ENCODE assay signal across 17 cellular contexts in genomic region chr1:161047436-161048420, GRCh38. TPM values are rescaled to one million over a fixed set of nuclear protein-coding genes. Genes with fewer than 3 reads are reported as not detected.
A peak's percentile ranks its signal among the peaks of the same experiment; 100 is the strongest.
DNase-seq lines count a peak whose midpoint lies in the region; ATAC-seq and TF ChIP-seq lines count a peak whose summit lies in the region.
"Had no signal": no experiment of that assay in that cellular context is flagged by ENCODE, and none has a peak within 500 bp of the region (broad histone marks: within the 10 kb centered on the region; RNA-seq: fewer than 3 reads in every experiment).

No MANE protein-coding gene starts in this region.

- TF ChIP-seq CTCF in OCI-LY3 (IDR thresholded peaks at IDR 0.05; ENCODE audit: low read depth, low read length) = no peak
- no peak for TF ChIP-seq CTCF in endodermal cell (conservative IDR thresholded peaks at IDR 0.05)

- no peaks in the 10 kb centered on the region for H3K27me3 Mint-ChIP-seq in activated CD4-positive, alpha-beta T cell treated with anti-CD3 and anti-CD28 coated beads, Interleukin-2, amount 10 ng/mL, durations not matched to agents 24 days and 14 days
- H3K27me3 Mint-ChIP-seq in endodermal cell (ENCODE audit: insufficient read depth) = peaks cover 22% of the 10 kb centered on the region

- no peaks in the 10 kb centered on the region for H3K9me2 ChIP-seq in GM23248 (ENCODE audit: insufficient read depth)

- peaks cover 48% of the 10 kb centered on the region for H3K36me3 Mint-ChIP-seq in activated CD4-positive, alpha-beta T cell treated with anti-CD3 and anti-CD28 coated beads, Interleukin-2, amount 10 ng/mL, durations not matched to agents 24 days and 14 days (ENCODE audit: low read depth)
- H3K36me3 Mint-ChIP-seq in endodermal cell (ENCODE audit: low read depth) = peaks cover 12% of the 10 kb centered on the region

- H3K27ac Mint-ChIP-seq in activated CD4-positive, alpha-beta T cell treated with anti-CD3 and anti-CD28 coated beads, Interleukin-2, amount 10 ng/mL, durations not matched to agents 24 days and 14 days = peak overlapping the region; percentile 97
- no peak overlapping the region for H3K27ac Mint-ChIP-seq in endodermal cell

- peaks cover 35% of the 10 kb centered on the region for H3K4me1 Mint-ChIP-seq in activated CD4-positive, alpha-beta T cell treated with anti-CD3 and anti-CD28 coated beads, Interleukin-2, amount 10 ng/mL, durations not matched to agents 24 days and 14 days
- H3K4me1 Mint-ChIP-seq in endodermal cell = peaks cover 25% of the 10 kb centered on the region

- peaks cover 57% of the 10 kb centered on the region for H3K36me3 ChIP-seq in OCI-LY3 (replicated peaks; ENCODE audit: low read depth, low read length)
- peaks cover 7% of the 10 kb centered on the region for H3K36me3 ChIP-seq in endodermal cell (ENCODE audit: control insufficient read depth, insufficient read depth, low read length)
- H3K36me3 ChIP-seq in GM23248 (ENCODE audit: low read depth) = no peaks in the 10 kb centered on the region
- H3K36me3 ChIP-seq: brain microvascular endothelial cell had no signal

- H3K9ac ChIP-seq in OCI-LY3 (ENCODE audit: low read length) (peak overlapping the region; percentile 27; the same call in 1 of the 2 replicates), endodermal cell (ENCODE audit: extremely low read depth, low read length, poor library complexity, severe bottlenecking) (no peak overlapping the region), GM23248 (no peak overlapping the region)

- 94 to 96% methylated on average over 8 to 18 of the region's 18 CpGs for WGBS in endodermal cell (ENCODE audit: insufficient coverage in 1 of 2, insufficient read length in 1 of 2), 2 experiments
- WGBS in GM23248 (ENCODE audit: low coverage in 1 of 2, low lambda C conversion rate in 2 of 2, missing lambda C conversion rate in 2 of 2), 2 experiments = 79 to 89% methylated on average over 14 to 18 of the region's 18 CpGs

- H3K27ac ChIP-seq in OCI-LY3 (ENCODE audit: low read length) (peak overlapping the region; percentile 91), endodermal cell (ENCODE audit: low read depth, low read length) (no peak overlapping the region), skin epidermis (peak overlapping the region in 12 of 21 experiments; percentile 34 to 99 (median 93)), GM23248 (no peak overlapping the region)
- H3K27ac ChIP-seq: brain microvascular endothelial cell, tibial artery had no signal

- H3K4me1 ChIP-seq in OCI-LY3 (ENCODE audit: low read length) = peaks cover 28% of the 10 kb centered on the region
- H3K4me1 ChIP-seq in endodermal cell (ENCODE audit: control insufficient read depth, insufficient read depth, low read length) = peaks cover 9% of the 10 kb centered on the region
- peaks cover 12% of the 10 kb centered on the region for H3K4me1 ChIP-seq in GM23248 (ENCODE audit: insufficient read depth)

- H3K79me2 ChIP-seq in OCI-LY3 (ENCODE audit: low read length) (peaks cover 26% of the 10 kb centered on the region), GM23248 (ENCODE audit: insufficient read depth) (peaks cover 24% of the 10 kb centered on the region)

- DNase-seq in activated CD4-positive, alpha-beta T cell treated with anti-CD3 and anti-CD28 coated beads, Interleukin-2, amount 10 ng/mL, durations not matched to agents 24 days and 14 days = peak; percentile 62
- no peak for DNase-seq in activated CD4-positive, alpha-beta T cell treated with anti-CD3 and anti-CD28 coated beads for 1 hour
- DNase-seq in endodermal cell (no peak), GM23248 (no peak)
- DNase-seq: activated CD8-positive, alpha-beta memory T cell treated with anti-CD3 and anti-CD28 coated beads, Interleukin-2, amount 50 U/mL, for 48 hours; brain microvascular endothelial cell; KBM-7; mammary epithelial cell; NCI-H2107; right cardiac atrium; tibial artery had no signal

- no peaks in the 10 kb centered on the region for H3K9me3 Mint-ChIP-seq in activated CD4-positive, alpha-beta T cell treated with anti-CD3 and anti-CD28 coated beads, Interleukin-2, amount 10 ng/mL, durations not matched to agents 24 days and 14 days
- H3K9me3 Mint-ChIP-seq in endodermal cell = peaks cover 13% of the 10 kb centered on the region

- ATAC-seq in GM21529 (IDR thresholded peaks at IDR 0.05; ENCODE audit: unreplicated experiment) (no peak), GM19463 (IDR thresholded peaks at IDR 0.05; ENCODE audit: unreplicated experiment) (no peak)
- ATAC-seq: right cardiac atrium had no signal

- H3K9me3 ChIP-seq in OCI-LY3 (ENCODE audit: insufficient read depth, low read length) (no peaks in the 10 kb centered on the region), endodermal cell (ENCODE audit: control insufficient read depth, low read length) (no peaks in the 10 kb centered on the region), GM23248 (ENCODE audit: low read depth) (no peaks in the 10 kb centered on the region)
- H3K9me3 ChIP-seq: tibial artery had no signal

- H3K4me3 Mint-ChIP-seq in activated CD4-positive, alpha-beta T cell treated with anti-CD3 and anti-CD28 coated beads, Interleukin-2, amount 10 ng/mL, durations not matched to agents 24 days and 14 days = no peak overlapping the region
- peak overlapping the region; percentile 77 for H3K4me3 Mint-ChIP-seq in endodermal cell

- peaks cover 16% of the 10 kb centered on the region; the same call in 1 of the 2 replicates for H3F3A ChIP-seq in GM23248 (ENCODE audit: insufficient read depth)

- H2AFZ ChIP-seq in OCI-LY3 (ENCODE audit: low read depth, low read length) (no peak overlapping the region), GM23248 (no peak overlapping the region)
- H2AFZ ChIP-seq: hepatocyte had no signal

- peaks cover 10% of the 10 kb centered on the region; the same call in 1 of the 2 replicates for H4K20me1 ChIP-seq in OCI-LY3 (ENCODE audit: insufficient read depth, low read length)
- no peaks in the 10 kb centered on the region for H4K20me1 ChIP-seq in GM23248 (ENCODE audit: insufficient read depth)

- H3K4me3 ChIP-seq in OCI-LY3 (ENCODE audit: low read length) (peak overlapping the region; percentile 81; the same call in 1 of the 2 replicates), endodermal cell (ENCODE audit: low read length) (no peak overlapping the region), skin epidermis (no peak overlapping the region), GM23248 (no peak overlapping the region)
- H3K4me3 ChIP-seq: hepatocyte, tibial artery had no signal

- H3K4me2 ChIP-seq in OCI-LY3 (ENCODE audit: low read length) (peak overlapping the region; percentile 84), GM23248 (ENCODE audit: unreplicated experiment) (no peak overlapping the region)

- H3K27me3 ChIP-seq in OCI-LY3 (ENCODE audit: low read depth, low read length) (no peaks in the 10 kb centered on the region), endodermal cell (ENCODE audit: control insufficient read depth, insufficient read depth, low read length, poor library complexity, severe bottlenecking) (no peaks in the 10 kb centered on the region), GM23248 (replicated peaks; ENCODE audit: insufficient read depth) (no peaks in the 10 kb centered on the region)
- H3K27me3 ChIP-seq: brain microvascular endothelial cell, hepatocyte, tibial artery had no signal

- in situ Hi-C loops in GM23248 (cut with MboI) = loop anchor here (5.0 kb wide), 1 partner anchor 50 kb away; the partner anchor contains the start of gene KLHDC9

- intact Hi-C loops in activated CD4-positive, alpha-beta T cell treated with anti-CD3 and anti-CD28 coated beads, Interleukin-2, amount 10 ng/mL, durations not matched to agents 24 days and 14 days (cut with micrococcal nuclease) = loop anchor here (10.0 kb wide), 1 partner anchor 347 kb away; no protein-coding TSS in a partner anchor

RNA-seq across cellular contexts. Expression of gene USF1, which starts 2.0 kb away (rescaled TPM):
- total RNA-seq in activated CD4-positive, alpha-beta T cell treated with anti-CD3 and anti-CD28 coated beads, Interleukin-2, amount 10 ng/mL, durations not matched to agents 24 days and 14 days = 46.5 and 48.6 TPM in 2 replicates
- total RNA-seq in endodermal cell = 10 to 100 TPM; 55.5 to 57.3 TPM
- 69.5 TPM for polyA plus RNA-seq in endodermal cell (2013, experiment 1 of 2)
- 60.9 TPM for polyA plus RNA-seq in endodermal cell (2013, experiment 2 of 2)
- 53.2 and 68.4 TPM in 2 replicates for total RNA-seq in GM23248 (2014; rRNA removed; shearing (Covaris generic))
- polyA plus RNA-seq in GM23248 (2016; fragmentation: Nextera tagmentation; extraction: Ambion mirVana) = 12.2 and 17.1 TPM in 2 replicates

RNA-seq across cellular contexts. Expression of gene TSTD1, which starts 9.0 kb away (rescaled TPM):
- total RNA-seq in activated CD4-positive, alpha-beta T cell treated with anti-CD3 and anti-CD28 coated beads, Interleukin-2, amount 10 ng/mL, durations not matched to agents 24 days and 14 days = 41.7 and 49.7 TPM in 2 replicates
- total RNA-seq in endodermal cell = 10 to 100 TPM; 59.1 to 76.4 TPM
- 45.6 TPM for polyA plus RNA-seq in endodermal cell (2013, experiment 1 of 2)
- polyA plus RNA-seq in endodermal cell (2013, experiment 2 of 2) = 41.6 TPM
- not detected in 2 replicates for total RNA-seq in GM23248 (2014; rRNA removed; shearing (Covaris generic))
- polyA plus RNA-seq in GM23248 (2016; fragmentation: Nextera tagmentation; extraction: Ambion mirVana) = not detected in 2 replicates

RNA-seq across cellular contexts. Expression of gene ARHGAP30, which starts 22.0 kb away (rescaled TPM):
- total RNA-seq in activated CD4-positive, alpha-beta T cell treated with anti-CD3 and anti-CD28 coated beads, Interleukin-2, amount 10 ng/mL, durations not matched to agents 24 days and 14 days = 134 and 139 TPM in 2 replicates
- under 1 TPM; 0.07 to 0.13 TPM for total RNA-seq in endodermal cell
- polyA plus RNA-seq in endodermal cell (2013, experiment 1 of 2) = not detected
- not detected for polyA plus RNA-seq in endodermal cell (2013, experiment 2 of 2)
- total RNA-seq in GM23248 (2014; rRNA removed; shearing (Covaris generic)) = not detected in 2 replicates
- polyA plus RNA-seq in GM23248 (2016; fragmentation: Nextera tagmentation; extraction: Ambion mirVana) = 0.21 and 0.29 TPM in 2 replicates
- total RNA-seq: A673 had no signal

RNA-seq across cellular contexts. Expression of gene F11R, which starts 26.8 kb away (rescaled TPM):
- total RNA-seq in activated CD4-positive, alpha-beta T cell treated with anti-CD3 and anti-CD28 coated beads, Interleukin-2, amount 10 ng/mL, durations not matched to agents 24 days and 14 days = 9.1 and 21.4 TPM in 2 replicates
- total RNA-seq in endodermal cell = 100 to 1,000 TPM; 190 to 226 TPM
- polyA plus RNA-seq in endodermal cell (2013, experiment 1 of 2) = 59.3 TPM
- polyA plus RNA-seq in endodermal cell (2013, experiment 2 of 2) = 61.6 TPM
- 0.76 and 1.5 TPM in 2 replicates for total RNA-seq in GM23248 (2014; rRNA removed; shearing (Covaris generic))
- 0.52 and 0.53 TPM in 2 replicates for polyA plus RNA-seq in GM23248 (2016; fragmentation: Nextera tagmentation; extraction: Ambion mirVana)

RNA-seq across cellular contexts. Expression of gene NECTIN4, which starts 41.6 kb away (rescaled TPM):
- 0.05 TPM in 1 of 2 replicates, not detected in the other for total RNA-seq in activated CD4-positive, alpha-beta T cell treated with anti-CD3 and anti-CD28 coated beads, Interleukin-2, amount 10 ng/mL, durations not matched to agents 24 days and 14 days
- not detected for total RNA-seq in endodermal cell
- not detected for polyA plus RNA-seq in endodermal cell (2013, experiment 1 of 2)
- polyA plus RNA-seq in endodermal cell (2013, experiment 2 of 2) = not detected
- total RNA-seq in GM23248 (2014; rRNA removed; shearing (Covaris generic)) = 0.54 TPM in 1 of 2 replicates, not detected in the other
- 0.40 and 0.54 TPM in 2 replicates for polyA plus RNA-seq in GM23248 (2016; fragmentation: Nextera tagmentation; extraction: Ambion mirVana)
- total RNA-seq: A673, right cardiac atrium had no signal

Comparison
In these comparisons a context has a peak if more than half of its experiments do, and no peak if none do; other contexts are left out.
1. H3K27ac ChIP-seq: peak in OCI-LY3 (single experiment) and skin epidermis (12 of 21); none in endodermal cell (single experiment) and GM23248 (single experiment).
2. RNA of gene TSTD1, which starts 9.0 kb away (total RNA-seq): 59.1 to 76.4 TPM in endodermal cell and 41.7 to 49.7 TPM in activated CD4-positive, alpha-beta T cell treated with anti-CD3 and anti-CD28 coated beads, Interleukin-2, amount 10 ng/mL, durations not matched to agents 24 days and 14 days; not detected in GM23248; every median in the first group is over 10 times any median in the second.
3. RNA of gene ARHGAP30, which starts 22.0 kb away (total RNA-seq): 134 to 139 TPM in activated CD4-positive, alpha-beta T cell treated with anti-CD3 and anti-CD28 coated beads, Interleukin-2, amount 10 ng/mL, durations not matched to agents 24 days and 14 days; 0.07 to 0.13 TPM in endodermal cell and not detected in GM23248; every median in the first group is over 100 times any median in the second.